ENCODE assay signal across 1 cellular context in genomic region chr22:25086902-25087282, GRCh38.
TF ChIP-seq lines count a peak whose summit lies in the region.

No MANE protein-coding gene starts in this region.

TF ChIP-seq in WTC11, 78 proteins besides CTCF, POLR2A, EP300 and RAD21:
- TF ChIP-seq HMGA2 (CRISPR knock-in tag; IDR thresholded peaks at IDR 0.05): no peak
- no peak for TF ChIP-seq ZBTB43 (CRISPR knock-in tag; IDR thresholded peaks at IDR 0.05)
- TF ChIP-seq ARID4B (CRISPR knock-in tag; IDR thresholded peaks at IDR 0.05; ENCODE audit: borderline replicate concordance): no peak
- no peak for TF ChIP-seq TEAD4 (CRISPR knock-in tag; IDR thresholded peaks at IDR 0.05)
- TF ChIP-seq ATF3 (CRISPR knock-in tag; conservative IDR thresholded peaks at IDR 0.05): no peak
- no peak for TF ChIP-seq ERG (CRISPR knock-in tag; IDR thresholded peaks at IDR 0.05)
- TF ChIP-seq NR3C1 (CRISPR knock-in tag; conservative IDR thresholded peaks at IDR 0.05; ENCODE audit: low read depth): no peak
- TF ChIP-seq PRRX2 (CRISPR knock-in tag; IDR thresholded peaks at IDR 0.05): no peak
